22 cellular contexts compared by ENCODE assay signal in genomic region chr2:66057844-66058243, GRCh38.
DNase-seq lines count a peak whose midpoint lies in the region; ATAC-seq, FAIRE-seq and TF ChIP-seq lines count a peak whose summit lies in the region.
"Had no signal": no experiment of that assay in that cellular context is flagged by ENCODE, and none has a peak within 500 bp of the region (broad histone marks: within the 10 kb centered on the region; RNA-seq: fewer than 3 reads in every experiment).

No MANE protein-coding gene starts in this region.

- no peaks in the 10 kb centered on the region for H3K27me3 Mint-ChIP-seq in effector memory CD8-positive, alpha-beta T cell
- H3K27me3 Mint-ChIP-seq: CD4-positive, alpha-beta T cell had no signal

- WGBS in A549 (ENCODE audit: missing lambda C conversion rate): 32% methylated on average over 1 of the region's 1 CpG

- H3K4me2 ChIP-seq in A549: no peak overlapping the region
- H3K4me2 ChIP-seq: BLaER1 treated with 17β-estradiol and CSF1 and Interleukin-3, amounts not matched to agents 10 nM and 100 nM had no signal

- no peak for DNase-seq in A549 (ENCODE audit: low read depth in 1 of 2, low spot score in 1 of 2)
- no peak for DNase-seq in effector memory CD8-positive, alpha-beta T cell
- DNase-seq: 8988T; AML-193; Caco-2; Calu3; CD4-positive, alpha-beta T cell; CD8-positive, alpha-beta T cell; DMS79 treated with DMSO at 0.1 percent for 48 hours; GF-D8 had no signal

- H3K4me3 ChIP-seq in A549 (no peak overlapping the region), HEK293 (ENCODE audit: low read depth, low read length) (no peak overlapping the region)
- H3K4me3 ChIP-seq: BLaER1 treated with 17β-estradiol and CSF1 and Interleukin-3, amounts not matched to agents 10 nM and 100 nM had no signal

- no peaks in the 10 kb centered on the region for H3K36me3 ChIP-seq in HEK293 (ENCODE audit: control insufficient read depth in 2 of 2, insufficient read depth in 1 of 2, low read length in 2 of 2)
- H3K36me3 ChIP-seq: BLaER1 treated with 17β-estradiol and CSF1 and Interleukin-3, amounts not matched to agents 10 nM and 100 nM had no signal

- H3K36me3 Mint-ChIP-seq in effector memory CD8-positive, alpha-beta T cell (ENCODE audit: insufficient read depth): no peaks in the 10 kb centered on the region
- H3K36me3 Mint-ChIP-seq: CD8-positive, alpha-beta T cell had no signal

- FAIRE-seq in A549 (lab: Jason Lieb, UNC): peak; percentile 76
- FAIRE-seq: A204.1, D721Med, G401.6, GM12891, GM19239 had no signal

- POLR2A ChIA-PET in A549 (lab: Yijun Ruan, JAX) (no interaction called here), HEK293 (lab: Yijun Ruan, JAX) (no interaction called here)

- no peak overlapping the region for H3K27ac Mint-ChIP-seq in effector memory CD8-positive, alpha-beta T cell
- H3K27ac Mint-ChIP-seq: B cell; CD4-positive, alpha-beta T cell; CD8-positive, alpha-beta T cell had no signal

- TF ChIP-seq EP300 in A549 (IDR thresholded peaks at IDR 0.05): no peak

- no peaks in the 10 kb centered on the region for H3K4me1 ChIP-seq in A549
- no peaks in the 10 kb centered on the region for H3K4me1 ChIP-seq in HEK293 (ENCODE audit: control insufficient read depth, insufficient read depth, low read length)
- H3K4me1 ChIP-seq: BLaER1 treated with 17β-estradiol and CSF1 and Interleukin-3, amounts not matched to agents 10 nM and 100 nM; Caco-2 had no signal

- ATAC-seq in A549: no peak
- ATAC-seq in SK-N-SH treated with all-trans-retinoic acid at 6 μM for 48 hours: no peak
- no peak for ATAC-seq in effector memory CD8-positive, alpha-beta T cell (replicated peaks)
- ATAC-seq in HG02763 (IDR thresholded peaks at IDR 0.05; ENCODE audit: unreplicated experiment): no peak
- no peak for ATAC-seq in GM21381 (IDR thresholded peaks at IDR 0.05; ENCODE audit: unreplicated experiment)
- ATAC-seq: CD8-positive, alpha-beta T cell had no signal

- no peaks in the 10 kb centered on the region for H3K4me1 Mint-ChIP-seq in effector memory CD8-positive, alpha-beta T cell (ENCODE audit: low read depth in 2 of 2)
- H3K4me1 Mint-ChIP-seq: B cell had no signal

- TF ChIP-seq RAD21 in A549 (conservative IDR thresholded peaks at IDR 0.05 in 1 of 2, IDR thresholded peaks at IDR 0.05 in 1 of 2): no peak

- peaks cover 4 to 15% of the 10 kb centered on the region in 2 donors for H3K9me3 Mint-ChIP-seq in effector memory CD8-positive, alpha-beta T cell
- H3K9me3 Mint-ChIP-seq: CD4-positive, alpha-beta T cell; CD8-positive, alpha-beta T cell had no signal

- TF ChIP-seq CTCF in A549 (IDR thresholded peaks at IDR 0.05) (no peak), HEK293 (tag by site-specific recombination; IDR thresholded peaks at IDR 0.05) (no peak)

- H3K9me3 ChIP-seq in A549 (no peaks in the 10 kb centered on the region), HEK293 (ENCODE audit: control insufficient read depth, insufficient read depth, low read depth, low read length) (no peaks in the 10 kb centered on the region)
- H3K9me3 ChIP-seq: BLaER1 treated with 17β-estradiol and CSF1 and Interleukin-3, amounts not matched to agents 10 nM and 100 nM; Caco-2 had no signal

- H3K27ac ChIP-seq in A549: no peak overlapping the region
- no peak overlapping the region for H3K27ac ChIP-seq in HEK293 (ENCODE audit: extremely low read depth, low read depth, low read length)
- H3K27ac ChIP-seq: BLaER1 treated with 17β-estradiol and CSF1 and Interleukin-3, amounts not matched to agents 10 nM and 100 nM; C4-2B had no signal

- CTCF ChIA-PET in A549 (lab: Yijun Ruan, JAX) (no interaction called here), HEK293 (lab: Yijun Ruan, JAX) (no interaction called here)

- H3K4me3 Mint-ChIP-seq in effector memory CD8-positive, alpha-beta T cell: no peak overlapping the region
- H3K4me3 Mint-ChIP-seq: B cell; CD4-positive, alpha-beta T cell; CD8-positive, alpha-beta T cell had no signal

- TF ChIP-seq POLR2A in A549 (IDR thresholded peaks at IDR 0.05; ENCODE audit: low read length): no peak

TF ChIP-seq in A549, 52 proteins besides CTCF, POLR2A, EP300 and RAD21:
- TF ChIP-seq ZC3H11A (IDR thresholded peaks at IDR 0.05) (no peak), HES2 (IDR thresholded peaks at IDR 0.05) (no peak)

TF ChIP-seq in HEK293, 187 proteins besides CTCF, POLR2A, EP300 and RAD21:
- 0 out of 2 replicates have a peak, but pooled peaks have one; percentile 20 for TF ChIP-seq ATF2 (tag by site-specific recombination; IDR thresholded peaks at IDR 0.05; ENCODE audit: low read depth)
- no peak for TF ChIP-seq ZNF221 (tag by site-specific recombination; IDR thresholded peaks at IDR 0.05; ENCODE audit: borderline replicate concordance)
TF ChIP-seq in HEK293: peak in this region for 1.

TF ChIP-seq in SK-N-SH treated with all-trans-retinoic acid at 6 μM for 48 hours, 23 proteins besides CTCF, POLR2A, EP300 and RAD21 (continues in another document):
- no peak for TF ChIP-seq OSR1 (CRISPR knock-in tag; IDR thresholded peaks at IDR 0.05)
- peak; percentile 97 for TF ChIP-seq ISL1 (CRISPR knock-in tag; IDR thresholded peaks at IDR 0.05)
- no peak for TF ChIP-seq ZNF70 (CRISPR knock-in tag; IDR thresholded peaks at IDR 0.05)
- TF ChIP-seq TCF4 (CRISPR knock-in tag; IDR thresholded peaks at IDR 0.05; ENCODE audit: borderline replicate concordance): peak; percentile 97
- TF ChIP-seq ZC3H10 (CRISPR knock-in tag; IDR thresholded peaks at IDR 0.05): no peak
- TF ChIP-seq ZNF565 (CRISPR knock-in tag; conservative IDR thresholded peaks at IDR 0.05; ENCODE audit: low read depth): no peak; the same call in 1 of the 2 replicates
- no peak for TF ChIP-seq ARNTL (CRISPR knock-in tag; IDR thresholded peaks at IDR 0.05; ENCODE audit: borderline replicate concordance, low read depth)
- 0 out of 2 replicates have a peak, but pooled peaks have one; percentile 20 for TF ChIP-seq PATZ1 (CRISPR knock-in tag; IDR thresholded peaks at IDR 0.05; ENCODE audit: borderline replicate concordance)
- TF ChIP-seq CREB5 (CRISPR knock-in tag; IDR thresholded peaks at IDR 0.05; ENCODE audit: low read depth): peak; percentile 88
- no peak for TF ChIP-seq BACH2 (CRISPR knock-in tag; IDR thresholded peaks at IDR 0.05; ENCODE audit: borderline replicate concordance)
- no peak for TF ChIP-seq RARB (CRISPR knock-in tag; IDR thresholded peaks at IDR 0.05)
- TF ChIP-seq PPARA (CRISPR knock-in tag; IDR thresholded peaks at IDR 0.05; ENCODE audit: borderline replicate concordance): no peak
- TF ChIP-seq TSHZ2 (CRISPR knock-in tag; IDR thresholded peaks at IDR 0.05): peak; percentile 77; the same call in 1 of the 2 replicates
- no peak for TF ChIP-seq ZFP3 (CRISPR knock-in tag; IDR thresholded peaks at IDR 0.05)
